In genomic region chr17:20540878-20541277, GRCh38 we compare ENCODE assay signal across 18 cellular contexts. TPM values are rescaled to one million over a fixed set of nuclear protein-coding genes. Genes with fewer than 3 reads are reported as not detected.
"Had no signal": no experiment of that assay in that cellular context is flagged by ENCODE, and none has a peak within 500 bp of the region (broad histone marks: within the 10 kb centered on the region; RNA-seq: fewer than 3 reads in every experiment).

No MANE protein-coding gene starts in this region.

RNA-seq across cellular contexts. Expression of gene CDRT15L2, which starts 38.6 kb away (rescaled TPM):
- total RNA-seq: activated CD4-positive, alpha-beta memory T cell treated with anti-CD3 and anti-CD28 coated beads for 36 hours; activated CD4-positive, alpha-beta T cell treated with anti-CD3 and anti-CD28 coated beads for 36 hours; activated CD8-positive, alpha-beta memory T cell treated with anti-CD3 and anti-CD28 coated beads, Interleukin-2, amount 10 ng/mL, durations not matched to agents 7 days and 5 days; activated naive CD4-positive, alpha-beta T cell treated with anti-CD3 and anti-CD28 coated beads for 36 hours; activated T-helper 2 cell treated with anti-CD3 and anti-CD28 coated beads, Interferon-gamma antibody, Interleukin-2, Interleukin-4, amounts not matched to agents 10 μg/mL and 5 μg/mL and 100 μg/mL, durations not matched to agents 14 hours and 24 hours and 36 hours; ascending aorta; breast epithelium; epithelial cell of proximal tubule; lower lobe of right lung; mesothelial cell of epicardium; neural crest cell; osteoblast; psoas muscle; sigmoid colon; spleen; T-helper 1 cell treated with Interleukin-12 subunit alpha and Interleukin-12 subunit beta and Interleukin-4 antibody, amounts not matched to agents 30 ng/mL and 1 ng/mL, for 36 hours; thoracic aorta; ureter had no signal
- polyA plus RNA-seq: psoas muscle, sigmoid colon, spleen had no signal
